ENCODE assay signal across 7 cellular contexts in genomic region chr14:26032348-26032747, GRCh38.
"Had no signal": no experiment of that assay in that cellular context is flagged by ENCODE, and none has a peak within 500 bp of the region (broad histone marks: within the 10 kb centered on the region; RNA-seq: fewer than 3 reads in every experiment).

No MANE protein-coding gene starts in this region.

- H3K4me3 ChIP-seq: K562 had no signal

- H3K27me3 Mint-ChIP-seq: IgD-negative memory B cell had no signal

- H3K36me3 Mint-ChIP-seq: IgD-negative memory B cell had no signal

- FAIRE-seq: HTR-8/SVneo, K562 had no signal

- H3K27ac Mint-ChIP-seq: IgD-negative memory B cell had no signal

- ATAC-seq: K562 had no signal

- H3K27ac ChIP-seq: HL-60 had no signal

- H3K4me3 Mint-ChIP-seq: IgD-negative memory B cell had no signal

- DNase-seq: IMR-90, KBM-7, KG1 had no signal
